Comparison of ENCODE assay signal across 9 cellular contexts in genomic region chr5:131514316-131515275, GRCh38.
DNase-seq lines count a peak whose midpoint lies in the region; ATAC-seq and TF ChIP-seq lines count a peak whose summit lies in the region.
"Had no signal": no experiment of that assay in that cellular context is flagged by ENCODE, and none has a peak within 500 bp of the region (broad histone marks: within the 10 kb centered on the region; RNA-seq: fewer than 3 reads in every experiment).

No MANE protein-coding gene starts in this region.

- H3K79me2 ChIP-seq in DND-41 (ENCODE audit: insufficient read depth, low read length): no peaks in the 10 kb centered on the region

- TF ChIP-seq CTCF in DND-41 (IDR thresholded peaks at IDR 0.05; ENCODE audit: borderline replicate concordance, extremely low read depth, low read length, poor library complexity, severe bottlenecking): peak; percentile 52
- no peak for TF ChIP-seq CTCF in activated B cell treated with CpG ODN at 0.5 μM for 24 hours (IDR thresholded peaks at IDR 0.05)

- POLR2A ChIA-PET in activated B cell treated with CpG ODN at 0.5 μM for 24 hours (lab: Charles Lee): interaction anchor here (1.0 kb wide), 1 partner anchor 9 kb away, joined by 6 read pairs; no protein-coding TSS in a partner anchor

- H3K4me3 Mint-ChIP-seq in activated B cell treated with CpG ODN at 0.5 μM for 24 hours: peak overlapping the region; percentile 61

- peak overlapping the region; percentile 39; the same call in 1 of the 2 replicates for H3K9ac ChIP-seq in DND-41 (ENCODE audit: low read depth, low read length)

- H3K9me3 Mint-ChIP-seq in activated B cell treated with CpG ODN at 0.5 μM for 24 hours: no peaks in the 10 kb centered on the region

- H3K27me3 ChIP-seq in DND-41 (ENCODE audit: insufficient read depth, low read length, poor library complexity): no peaks in the 10 kb centered on the region

- no peaks in the 10 kb centered on the region for H3K9me3 ChIP-seq in DND-41 (ENCODE audit: insufficient read depth, low read length, severe bottlenecking)

- no peaks in the 10 kb centered on the region for H4K20me1 ChIP-seq in DND-41 (ENCODE audit: insufficient read depth, low read length)

- H3K4me1 ChIP-seq in DND-41 (ENCODE audit: insufficient read depth, low read length): peaks cover 38% of the 10 kb centered on the region

- no peak overlapping the region for H2AFZ ChIP-seq in DND-41 (ENCODE audit: low read depth, low read length)

- no peaks in the 10 kb centered on the region for H3K27me3 Mint-ChIP-seq in activated B cell treated with CpG ODN at 0.5 μM for 24 hours

- H3K4me2 ChIP-seq in DND-41 (ENCODE audit: insufficient read depth, low read length): peak overlapping the region; percentile 60

- H3K36me3 Mint-ChIP-seq in activated B cell treated with CpG ODN at 0.5 μM for 24 hours (ENCODE audit: low read depth): peaks cover 46% of the 10 kb centered on the region

- H3K27ac Mint-ChIP-seq in activated B cell treated with CpG ODN at 0.5 μM for 24 hours: peak overlapping the region; percentile 30

- peaks cover 26% of the 10 kb centered on the region; the same call in 1 of the 2 replicates for H3K36me3 ChIP-seq in DND-41 (ENCODE audit: insufficient read depth, low read length)

- peaks cover 23% of the 10 kb centered on the region for H3K4me1 Mint-ChIP-seq in activated B cell treated with CpG ODN at 0.5 μM for 24 hours

- intact Hi-C loops in activated B cell treated with CpG ODN at 0.5 μM for 24 hours (cut with micrococcal nuclease): loop anchor here (2.0 kb wide), 1 partner anchor 16 kb away; no protein-coding TSS in a partner anchor

- DNase-seq in DND-41 (peak; percentile 46), activated B cell treated with CpG ODN at 0.5 μM for 24 hours (no peak), medulla oblongata (ENCODE audit: extremely low spot score) (peak; percentile 42), cerebellar cortex (ENCODE audit: low spot score) (no peak), substantia nigra (lab: John Stamatoyannopoulos, UW) (no peak)

- CTCF ChIA-PET in activated B cell treated with CpG ODN at 0.5 μM for 24 hours (lab: Charles Lee): interaction anchor here (0.7 to 1.1 kb wide), 3 partner anchors 75 to 493 kb away, joined by 3 read pairs; no protein-coding TSS in a partner anchor

- H3K27ac ChIP-seq in DND-41 (ENCODE audit: low read length) (peak overlapping the region; percentile 70), substantia nigra (ENCODE audit: low read depth, low read length, poor library complexity, severe bottlenecking) (no peak overlapping the region)

- ATAC-seq in DND-41 (ENCODE audit: insufficient read depth, low read depth) (peak; percentile 90), HG02852 (IDR thresholded peaks at IDR 0.05; ENCODE audit: unreplicated experiment) (peak; percentile 45), activated B cell treated with CpG ODN at 0.5 μM for 24 hours (ENCODE audit: low read depth) (no peak), HG03520 (IDR thresholded peaks at IDR 0.05; ENCODE audit: unreplicated experiment) (no peak), HG03342 (IDR thresholded peaks at IDR 0.05; ENCODE audit: unreplicated experiment) (no peak)

- H3K4me3 ChIP-seq in DND-41 (ENCODE audit: low read depth in 1 of 2, low read length in 2 of 2): peak overlapping the region; percentile 8 to 45; a peak in 2 of 4 replicates
- H3K4me3 ChIP-seq: lung had no signal

Comparison
In these comparisons a context has a peak if more than half of its experiments do, and no peak if none do; other contexts are left out.
1. ATAC-seq: peak in DND-41 (single experiment) and HG02852 (single experiment); none in activated B cell treated with CpG ODN at 0.5 μM for 24 hours (single experiment), HG03520 (single experiment) and HG03342 (single experiment).
2. DNase-seq: peak in DND-41 (single experiment) and medulla oblongata (single experiment); none in activated B cell treated with CpG ODN at 0.5 μM for 24 hours (single experiment), cerebellar cortex (single experiment) and substantia nigra (0 of 49).